ENCODE assay signal across 9 cellular contexts in the genomic region with DNA sequence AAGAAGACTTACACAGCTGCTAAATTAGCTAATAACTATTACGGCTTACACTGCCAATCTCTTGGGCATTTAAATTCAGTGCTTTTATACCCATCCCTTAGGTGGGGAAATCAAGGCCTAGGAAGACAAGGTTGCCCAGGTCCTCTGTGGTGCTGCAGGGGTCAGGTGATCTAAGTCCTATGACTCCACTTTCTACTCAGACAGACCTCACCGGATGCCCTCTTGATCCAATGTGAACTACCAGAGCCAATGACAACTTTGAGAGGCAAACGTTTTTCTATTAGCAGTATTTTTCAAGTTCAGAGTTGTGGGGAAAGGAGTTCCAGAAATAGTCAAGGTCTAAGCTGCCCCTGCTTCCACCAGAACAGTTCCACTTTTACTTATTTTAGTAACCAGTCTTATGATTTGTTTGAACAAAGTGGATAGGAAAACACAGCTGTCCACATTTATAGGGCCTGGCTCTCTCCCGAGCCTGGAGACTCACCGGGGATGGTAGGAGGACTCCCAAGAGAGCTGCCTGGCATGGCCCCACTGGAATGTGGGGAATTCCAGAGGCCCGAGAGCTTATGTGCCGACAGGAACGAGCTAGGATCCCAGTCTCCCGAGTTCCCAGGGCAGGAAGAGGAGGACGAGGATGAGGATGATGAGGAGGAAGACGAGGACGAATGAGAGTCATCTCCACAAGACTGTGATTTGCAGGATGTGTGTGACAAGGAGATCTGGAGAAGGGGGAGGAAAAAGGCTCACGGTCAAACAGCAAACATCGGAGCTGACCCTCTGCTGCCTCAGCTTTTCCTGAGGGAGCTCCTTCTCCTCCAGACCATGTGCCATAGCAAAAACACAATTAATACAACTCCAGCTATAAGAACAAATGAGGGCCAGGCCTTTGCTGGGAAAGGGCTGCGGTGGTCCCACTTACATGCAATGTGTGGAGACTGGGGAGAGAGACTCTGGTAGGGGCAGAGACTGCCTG. TPM values are rescaled to one million over a fixed set of nuclear protein-coding genes. Genes with fewer than 3 reads are reported as not detected.
DNase-seq lines count a peak whose midpoint lies in the region; TF ChIP-seq lines count a peak whose summit lies in the region.
"Had no signal": no experiment of that assay in that cellular context is flagged by ENCODE, and none has a peak within 500 bp of the region (broad histone marks: within the 10 kb centered on the region; RNA-seq: fewer than 3 reads in every experiment).

No MANE protein-coding gene starts in this region.

- H3K27me3 Mint-ChIP-seq in nephron (ENCODE audit: low read depth), result no peaks in the 10 kb centered on the region

- peaks cover 42% of the 10 kb centered on the region for H3K4me1 Mint-ChIP-seq in nephron

- H3K27ac ChIP-seq in AG04450 (ENCODE audit: low read depth, low read length) (peak overlapping the region; percentile 94), epithelial cell of prostate (peak overlapping the region; percentile 57), A673 (ENCODE audit: low read depth, low read length, poor library complexity, severe bottlenecking) (no peak overlapping the region)

- BruUV-seq in A673 (replicated peaks; lab: Mats Ljungman, UMichigan), result no TSS peak

- H3K4me1 ChIP-seq in NT2/D1 (ENCODE audit: insufficient read depth, insufficient read length) (peaks cover 8% of the 10 kb centered on the region), A673 (ENCODE audit: insufficient read depth, low read length, poor library complexity, severe bottlenecking) (no peaks in the 10 kb centered on the region)

- H3K4me3 ChIP-seq in AG04450 (ENCODE audit: low read depth, low read length), result no peak overlapping the region
- no peak overlapping the region for H3K4me3 ChIP-seq in NT2/D1 (ENCODE audit: insufficient read length, low read depth)
- no peak overlapping the region for H3K4me3 ChIP-seq in A673 (ENCODE audit: low read depth, low read length, poor library complexity, severe bottlenecking)

- DNase-seq in AG04450 (ENCODE audit: low read depth, low spot score) (peak; percentile 76), NT2/D1 (ENCODE audit: low read depth, low spot score) (no peak), epithelial cell of prostate (ENCODE audit: low read depth, low spot score) (no peak), Ammon's horn (ENCODE audit: low spot score) (no peak), activated gamma-delta T cell treated with Interleukin-2 at 50 U/mL for 16 hours (no peak), A673 (ENCODE audit: low spot score) (no peak), NCI-H128 (lab: John Stamatoyannopoulos, UW; ENCODE audit: unreplicated experiment) (no peak)
- DNase-seq: DND-41 had no signal

- intact Hi-C loops in A673 (cut with micrococcal nuclease; ENCODE audit: unreplicated experiment), result no loop called here

- peak overlapping the region; percentile 88 to 96 (median 96) for H3K27ac Mint-ChIP-seq in nephron

- H3K9me3 ChIP-seq in AG04450 (ENCODE audit: control insufficient read depth, insufficient read depth, low read length) (no peaks in the 10 kb centered on the region), NT2/D1 (ENCODE audit: insufficient read depth, low read length) (no peaks in the 10 kb centered on the region), A673 (ENCODE audit: low read depth, low read length, poor library complexity, severe bottlenecking) (no peaks in the 10 kb centered on the region)

- peaks cover 81% of the 10 kb centered on the region for H3K36me3 ChIP-seq in NT2/D1 (ENCODE audit: insufficient read depth, insufficient read length, low read length)
- peaks cover 31% of the 10 kb centered on the region for H3K36me3 ChIP-seq in A673 (ENCODE audit: insufficient read depth, low read length, poor library complexity, severe bottlenecking)

- POLR2A ChIA-PET in AG04450 (lab: Yijun Ruan, JAX), result interaction anchor here (0.7 to 2.7 kb wide), 9 partner anchors 9 to 62 kb away, joined by 3 to 46 read pairs (median 5); a partner anchor contains a TSS
- POLR2A ChIA-PET in A673 (lab: Charles Lee; ENCODE audit: low non-redundant PET), result no interaction called here

- TF ChIP-seq CTCF in AG04450 (IDR thresholded peaks at IDR 0.05; ENCODE audit: low read depth, low read length) (no peak), nephron (IDR thresholded peaks at IDR 0.05; ENCODE audit: unreplicated experiment in 3 of 3) (no peak), A673 (conservative IDR thresholded peaks at IDR 0.05; ENCODE audit: low read depth, low read length) (no peak)

- peaks cover 47% of the 10 kb centered on the region for H3K36me3 Mint-ChIP-seq in nephron (ENCODE audit: low read depth)

- H3K27me3 ChIP-seq in AG04450 (ENCODE audit: control insufficient read depth, insufficient read depth, low read length) (no peaks in the 10 kb centered on the region), NT2/D1 (ENCODE audit: insufficient read depth, insufficient read length) (no peaks in the 10 kb centered on the region), A673 (replicated peaks; ENCODE audit: insufficient read depth, low read depth, low read length, poor library complexity) (no peaks in the 10 kb centered on the region)

- peak overlapping the region; percentile 13 for H3K9ac ChIP-seq in NT2/D1 (ENCODE audit: insufficient read length, low read depth)

- H3K9me3 Mint-ChIP-seq in nephron, result no peaks in the 10 kb centered on the region

- CTCF ChIA-PET in AG04450 (lab: Charles Lee) (interaction anchor here (0.7 to 3.3 kb wide), 4 partner anchors 9 to 55 kb away, joined by 4 to 15 read pairs (median 6); no protein-coding TSS in a partner anchor), A673 (lab: Charles Lee) (no interaction called here)

- H3K4me3 Mint-ChIP-seq in nephron, result peak overlapping the region; percentile 44 to 68 (median 52)

RNA-seq across cellular contexts. Expression of a gene that starts 16.7 kb away (rescaled TPM):
- 28.7 and 30.1 TPM in 2 replicates for polyA plus RNA-seq in AG04450 (2011; rRNA removed)
- polyA minus RNA-seq in AG04450 (2011; rRNA and poly(A)+ RNA removed), result 25.7 and 34.3 TPM in 2 replicates
- 43.8 and 53.5 TPM in 2 replicates for total RNA-seq in A673 (2021)

RNA-seq across cellular contexts. Expression of a gene that starts 20.9 kb away (rescaled TPM):
- polyA plus RNA-seq in AG04450 (2011; rRNA removed), result 71.8 and 96.0 TPM in 2 replicates
- polyA minus RNA-seq in AG04450 (2011; rRNA and poly(A)+ RNA removed), result 58.0 and 71.2 TPM in 2 replicates
- total RNA-seq in A673 (2021), result 82.3 and 87.7 TPM in 2 replicates

RNA-seq across cellular contexts. Expression of a gene that starts 28.0 kb away (rescaled TPM):
- polyA plus RNA-seq in AG04450 (2011; rRNA removed), result 0.50 and 0.96 TPM in 2 replicates
- 0.43 and 2.3 TPM in 2 replicates for polyA minus RNA-seq in AG04450 (2011; rRNA and poly(A)+ RNA removed)
- 13.1 and 15.0 TPM in 2 replicates for total RNA-seq in A673 (2021)

RNA-seq across cellular contexts. Expression of a gene that starts 40.3 kb away (rescaled TPM):
- 195 and 268 TPM in 2 replicates for polyA plus RNA-seq in AG04450 (2011; rRNA removed)
- 134 and 147 TPM in 2 replicates for polyA minus RNA-seq in AG04450 (2011; rRNA and poly(A)+ RNA removed)
- total RNA-seq in A673 (2021), result 116 and 132 TPM in 2 replicates

RNA-seq across cellular contexts. Expression of a gene that starts 54.3 kb away (rescaled TPM):
- polyA plus RNA-seq in AG04450 (2011; rRNA removed), result 307 and 376 TPM in 2 replicates
- polyA minus RNA-seq in AG04450 (2011; rRNA and poly(A)+ RNA removed), result 180 and 243 TPM in 2 replicates
- total RNA-seq in A673 (2021), result 88.6 and 90.1 TPM in 2 replicates
